Comparison of ENCODE assay signal across 1 cellular context in the genomic region with DNA sequence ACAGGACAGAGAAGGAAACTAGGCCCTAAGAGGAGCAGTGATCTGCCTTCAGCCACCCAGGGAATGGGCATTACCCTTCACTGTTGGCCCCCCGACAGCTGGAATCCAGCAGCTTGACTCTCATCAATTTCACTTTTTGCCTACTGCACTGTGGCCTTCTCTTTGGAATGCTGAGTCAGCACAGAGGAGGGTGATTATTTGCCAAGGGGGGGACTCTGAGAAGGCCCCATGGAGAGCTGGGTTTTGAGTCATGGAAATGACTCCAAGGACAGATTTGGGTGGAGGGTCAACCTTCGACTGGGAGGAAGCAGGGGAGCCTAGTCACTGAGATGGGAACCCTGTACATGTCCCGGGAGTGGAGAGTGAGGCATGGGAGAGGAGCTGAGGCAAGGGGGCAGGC.
TF ChIP-seq lines count a peak whose summit lies in the region.

No MANE protein-coding gene starts in this region.

TF ChIP-seq in K562, 482 proteins besides CTCF, POLR2A, EP300 and RAD21 (continued from another document):
- TF ChIP-seq SIN3A (IDR thresholded peaks at IDR 0.05; ENCODE audit: borderline replicate concordance in 2 of 2, control insufficient read depth in 1 of 2, low read depth in 2 of 2, low read length in 2 of 2) (no peak), MAFK (IDR thresholded peaks at IDR 0.05; ENCODE audit: low read length) (peak; percentile 94), NR4A1 (CRISPR knock-in tag; IDR thresholded peaks at IDR 0.05) (no peak), NR4A1 (tag; IDR thresholded peaks at IDR 0.05) (no peak), MAFF (IDR thresholded peaks at IDR 0.05; ENCODE audit: low read length) (peak; percentile 95), SMARCA5 (IDR thresholded peaks at IDR 0.05) (no peak), ZNF696 (CRISPR knock-in tag; conservative IDR thresholded peaks at IDR 0.05) (no peak), C11orf30 (IDR thresholded peaks at IDR 0.05; ENCODE audit: low read depth) (peak; percentile 92), KDM1A (IDR thresholded peaks at IDR 0.05) (no peak), ZNF146 (CRISPR knock-in tag; IDR thresholded peaks at IDR 0.05; ENCODE audit: unreplicated experiment) (no peak), BRF1 (IDR thresholded peaks at IDR 0.05; ENCODE audit: borderline replicate concordance, extremely low read depth, insufficient read length) (no peak)
- TF ChIP-seq, protein P1, sequence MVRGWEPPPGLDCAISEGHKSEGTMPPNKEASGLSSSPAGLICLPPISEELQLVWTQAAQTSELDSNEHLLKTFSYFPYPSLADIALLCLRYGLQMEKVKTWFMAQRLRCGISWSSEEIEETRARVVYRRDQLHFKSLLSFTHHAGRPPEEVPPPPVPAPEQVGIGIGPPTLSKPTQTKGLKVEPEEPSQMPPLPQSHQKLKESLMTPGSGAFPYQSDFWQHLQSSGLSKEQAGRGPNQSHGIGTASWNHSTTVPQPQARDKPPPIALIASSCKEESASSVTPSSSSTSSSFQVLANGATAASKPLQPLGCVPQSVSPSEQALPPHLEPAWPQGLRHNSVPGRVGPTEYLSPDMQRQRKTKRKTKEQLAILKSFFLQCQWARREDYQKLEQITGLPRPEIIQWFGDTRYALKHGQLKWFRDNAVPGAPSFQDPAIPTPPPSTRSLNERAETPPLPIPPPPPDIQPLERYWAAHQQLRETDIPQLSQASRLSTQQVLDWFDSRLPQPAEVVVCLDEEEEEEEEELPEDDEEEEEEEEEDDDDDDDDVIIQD (CRISPR knock-in tag; IDR thresholded peaks at IDR 0.05), result no peak
- TF ChIP-seq, protein P2, sequence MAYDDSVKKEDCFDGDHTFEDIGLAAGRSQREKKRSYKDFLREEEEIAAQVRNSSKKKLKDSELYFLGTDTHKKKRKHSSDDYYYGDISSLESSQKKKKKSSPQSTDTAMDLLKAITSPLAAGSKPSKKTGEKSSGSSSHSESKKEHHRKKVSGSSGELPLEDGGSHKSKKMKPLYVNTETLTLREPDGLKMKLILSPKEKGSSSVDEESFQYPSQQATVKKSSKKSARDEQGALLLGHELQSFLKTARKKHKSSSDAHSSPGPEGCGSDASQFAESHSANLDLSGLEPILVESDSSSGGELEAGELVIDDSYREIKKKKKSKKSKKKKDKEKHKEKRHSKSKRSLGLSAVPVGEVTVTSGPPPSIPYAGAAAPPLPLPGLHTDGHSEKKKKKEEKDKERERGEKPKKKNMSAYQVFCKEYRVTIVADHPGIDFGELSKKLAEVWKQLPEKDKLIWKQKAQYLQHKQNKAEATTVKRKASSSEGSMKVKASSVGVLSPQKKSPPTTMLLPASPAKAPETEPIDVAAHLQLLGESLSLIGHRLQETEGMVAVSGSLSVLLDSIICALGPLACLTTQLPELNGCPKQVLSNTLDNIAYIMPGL (CRISPR knock-in tag; IDR thresholded peaks at IDR 0.05), result no peak
